In genomic region chr1:156104861-156105546, GRCh38 we compare ENCODE assay signal across 8 cellular contexts. TPM values are rescaled to one million over a fixed set of nuclear protein-coding genes. Genes with fewer than 3 reads are reported as not detected.
A peak's percentile ranks its signal among the peaks of the same experiment; 100 is the strongest.
DNase-seq lines count a peak whose midpoint lies in the region; ATAC-seq and TF ChIP-seq lines count a peak whose summit lies in the region.

No MANE protein-coding gene starts in this region.

- no peak overlapping the region for H4K5ac ChIP-seq in mesendoderm (ENCODE audit: low read length)

- peaks cover 45% of the 10 kb centered on the region for H3K4me1 ChIP-seq in cardiac muscle cell (ENCODE audit: low read depth)
- H3K4me1 ChIP-seq in mesendoderm (ENCODE audit: control insufficient read depth, low read depth, low read length) = peaks cover 32% of the 10 kb centered on the region
- peaks cover 24 to 39% of the 10 kb centered on the region in 2 donors for H3K4me1 ChIP-seq in uterus

- WGBS in mesendoderm (ENCODE audit: extremely low coverage, insufficient coverage, low lambda C conversion rate) = no CpG with 5 or more reads among the region's 8 CpGs

- no peak for TF ChIP-seq POLR2A in uterus (IDR thresholded peaks at IDR 0.05)

- no peak overlapping the region for H2BK120ac ChIP-seq in mesendoderm (ENCODE audit: low read depth, low read length)

- H3K23ac ChIP-seq in mesendoderm (ENCODE audit: low read length) = peak overlapping the region; percentile 100

- no peak overlapping the region for H2BK15ac ChIP-seq in mesendoderm (replicated peaks; ENCODE audit: low read depth)

- peak overlapping the region; percentile 82 for H3K56ac ChIP-seq in mesendoderm (ENCODE audit: low read length)

- intact Hi-C loops in cardiac septum (cut with DNase I) (no loop called here), uterus (cut with DNase I; ENCODE audit: low total_unique reads) (no loop called here)

- no peaks in the 10 kb centered on the region for H3K27me3 ChIP-seq in cardiac muscle cell
- no peaks in the 10 kb centered on the region for H3K27me3 ChIP-seq in mesendoderm (ENCODE audit: insufficient read depth, low read length, poor library complexity)
- H3K27me3 ChIP-seq in uterus = no peaks in the 10 kb centered on the region

- no peaks in the 10 kb centered on the region for H3K36me3 ChIP-seq in cardiac muscle cell
- no peaks in the 10 kb centered on the region for H3K36me3 ChIP-seq in mesendoderm (ENCODE audit: control insufficient read depth, insufficient read depth, low read length)
- no peaks in the 10 kb centered on the region for H3K36me3 ChIP-seq in uterus

- no peak overlapping the region for H3K4me3 ChIP-seq in cardiac muscle cell
- no peak overlapping the region for H3K4me3 ChIP-seq in mesendoderm (ENCODE audit: low read length)
- peak overlapping the region in 1 of 2 donors; percentile 20 for H3K4me3 ChIP-seq in uterus

- peak overlapping the region; percentile 33 for H3K18ac ChIP-seq in mesendoderm (ENCODE audit: low read length)

- TF ChIP-seq CTCF in cardiac muscle cell (IDR thresholded peaks at IDR 0.05; ENCODE audit: low read depth, low read length) (no peak), uterus (IDR thresholded peaks at IDR 0.05) (no peak)

- no peaks in the 10 kb centered on the region for H3K79me1 ChIP-seq in mesendoderm (ENCODE audit: low read length)

- no peaks in the 10 kb centered on the region for H3K9me3 ChIP-seq in cardiac muscle cell (ENCODE audit: low read depth)
- no peaks in the 10 kb centered on the region for H3K9me3 ChIP-seq in uterus

- no peak overlapping the region for H3K4me2 ChIP-seq in mesendoderm (ENCODE audit: low read length)

- H3K4ac ChIP-seq in mesendoderm (ENCODE audit: low read depth, low read length) = peak overlapping the region; percentile 65

- H3K27ac ChIP-seq in cardiac muscle cell (peak overlapping the region; percentile 98), mesendoderm (ENCODE audit: low read depth, low read length) (peak overlapping the region; percentile 91), uterus (peak overlapping the region; percentile 93 to 99)

- H3K79me2 ChIP-seq in mesendoderm (ENCODE audit: control insufficient read depth, insufficient read depth, low read length) = no peaks in the 10 kb centered on the region

- H2BK5ac ChIP-seq in mesendoderm (ENCODE audit: low read length) = peak overlapping the region; percentile 64

- H4K8ac ChIP-seq in mesendoderm (ENCODE audit: low read depth, low read length) = no peak overlapping the region

- H3K9ac ChIP-seq in mesendoderm (ENCODE audit: low read length) = peak overlapping the region; percentile 56

- H2AK5ac ChIP-seq in mesendoderm (ENCODE audit: low read length) = peak overlapping the region; percentile 97

- peak in 1 of 2 donors; percentile 75 for DNase-seq in cardiac muscle cell (ENCODE audit: low read depth in 1 of 2, low spot score in 1 of 2)
- DNase-seq in cardiac septum (ENCODE audit: low spot score) = no peak
- DNase-seq in cerebellar cortex (ENCODE audit: low spot score) = peak; percentile 71
- peak; percentile 95 for DNase-seq in mesendoderm
- peak in 1 of 2 donors; percentile 66 for DNase-seq in uterus
- no peak for DNase-seq in NCI-H1417 (lab: John Stamatoyannopoulos, UW)

- ATAC-seq in GM21423 (IDR thresholded peaks at IDR 0.05; ENCODE audit: unreplicated experiment) (no peak), HG03097 (IDR thresholded peaks at IDR 0.05; ENCODE audit: low FRiP score, unreplicated experiment) (no peak)

RNA-seq across cellular contexts. Expression of gene LMNA, which starts 9.5 kb away (rescaled TPM):
- 128 and 139 TPM in 2 replicates for total RNA-seq in cardiac muscle cell
- polyA plus RNA-seq in cardiac muscle cell = 99.4 and 149 TPM in 2 replicates
- total RNA-seq in cardiac septum = 298 TPM
- 59.4 TPM for polyA plus RNA-seq in mesendoderm (2013, experiment 1 of 2)
- 59.0 TPM for polyA plus RNA-seq in mesendoderm (2013, experiment 2 of 2)
- 100 to 1,000 TPM; 245 to 533 (median 373) TPM for total RNA-seq in uterus

RNA-seq across cellular contexts. Expression of gene MEX3A, which starts 22.7 kb away (rescaled TPM):
- total RNA-seq in cardiac muscle cell = 48.8 and 58.6 TPM in 2 replicates
- polyA plus RNA-seq in cardiac muscle cell = 17.2 and 24.8 TPM in 2 replicates
- 0.24 TPM for total RNA-seq in cardiac septum
- polyA plus RNA-seq in mesendoderm (2013, experiment 1 of 2) = 44.2 TPM
- polyA plus RNA-seq in mesendoderm (2013, experiment 2 of 2) = 43.0 TPM
- total RNA-seq in uterus = 10 to 100 TPM in 1 of 4 donors, 1 to 10 TPM in 1, under 1 TPM in 2; 0.29 to 13.3 (median 2.0) TPM

RNA-seq across cellular contexts. Expression of gene RAB25, which starts 44.0 kb away (rescaled TPM):
- 1.6 and 3.1 TPM in 2 replicates for total RNA-seq in cardiac muscle cell
- polyA plus RNA-seq in cardiac muscle cell = 2.1 and 2.4 TPM in 2 replicates
- not detected for total RNA-seq in cardiac septum
- 49.9 TPM for polyA plus RNA-seq in mesendoderm (2013, experiment 1 of 2)
- 48.3 TPM for polyA plus RNA-seq in mesendoderm (2013, experiment 2 of 2)
- 1 to 10 TPM in 2 of 4 donors, not detected in 2; 5.0 to 5.5 TPM for total RNA-seq in uterus

RNA-seq across cellular contexts. Expression of gene SEMA4A, which starts 48.4 kb away (rescaled TPM):
- total RNA-seq in cardiac muscle cell (3.6 and 8.6 TPM in 2 replicates), cardiac septum (2.7 TPM), uterus (1 to 10 TPM in 3 of 4 donors, not detected in 1; 3.1 to 8.2 (median 4.1) TPM)
- 0.65 and 2.9 TPM in 2 replicates for polyA plus RNA-seq in cardiac muscle cell
- 1.3 TPM for polyA plus RNA-seq in mesendoderm (2013, experiment 1 of 2)
- 1.1 TPM for polyA plus RNA-seq in mesendoderm (2013, experiment 2 of 2)

RNA-seq across cellular contexts. Expression of gene LAMTOR2, which starts 50.4 kb away (rescaled TPM):
- 75.5 and 116 TPM in 2 replicates for total RNA-seq in cardiac muscle cell
- polyA plus RNA-seq in cardiac muscle cell = 199 and 208 TPM in 2 replicates
- total RNA-seq in cardiac septum = 49.8 TPM
- 58.6 TPM for polyA plus RNA-seq in mesendoderm (2013, experiment 1 of 2)
- 51.9 TPM for polyA plus RNA-seq in mesendoderm (2013, experiment 2 of 2)
- total RNA-seq in uterus = 10 to 100 TPM; 17.3 to 97.6 (median 38.1) TPM

Comparison
In these comparisons a context has a peak if more than half of its experiments do, and no peak if none do; other contexts are left out.
1. DNase-seq: peak in cerebellar cortex (single experiment) and mesendoderm (single experiment); none in cardiac septum (single experiment) and NCI-H1417 (0 of 3).
2. Peak in every context shown above with its lines, with median percentiles within 50 percentile points of each other: H3K27ac ChIP-seq.